ENCODE assay signal across 8 cellular contexts in the genomic region with DNA sequence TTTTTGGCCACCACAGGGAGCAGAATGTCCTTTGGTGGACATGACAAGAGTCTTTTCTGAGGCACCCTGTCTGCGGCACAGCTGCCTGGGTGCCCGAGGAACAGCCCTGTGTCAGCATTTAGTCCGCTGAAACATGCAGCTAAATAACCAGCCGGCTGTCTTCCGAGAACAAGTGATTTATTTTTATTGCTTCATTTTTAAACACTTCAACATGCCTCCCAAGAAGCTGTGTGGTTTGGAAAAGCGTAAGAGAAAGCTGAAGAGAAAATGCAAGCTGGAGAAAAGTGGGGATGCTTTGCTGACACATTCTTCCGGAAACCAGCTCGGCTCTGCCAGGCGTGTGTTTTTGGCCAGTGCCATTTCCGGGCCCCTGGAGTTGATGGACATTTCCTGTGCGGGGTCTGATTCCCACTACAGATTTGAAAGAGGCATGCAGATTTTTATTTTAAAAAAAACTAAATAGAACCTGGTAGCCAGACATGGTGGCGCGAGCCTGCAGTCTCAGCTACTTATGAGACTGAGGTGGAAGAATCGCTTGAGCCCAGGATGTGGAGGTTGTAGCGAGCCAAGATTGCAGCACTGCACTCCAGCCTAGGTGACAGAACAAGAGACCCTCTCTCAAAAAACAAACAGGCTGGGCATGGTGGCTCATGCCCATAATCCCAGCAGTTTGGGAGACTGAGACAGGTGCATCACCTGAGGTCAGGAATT.
DNase-seq lines count a peak whose midpoint lies in the region; ATAC-seq and TF ChIP-seq lines count a peak whose summit lies in the region.

No MANE protein-coding gene starts in this region.

- no peaks in the 10 kb centered on the region for H3K36me3 ChIP-seq in effector memory CD4-positive, alpha-beta T cell (ENCODE audit: control insufficient read depth, insufficient read depth, low read length)
- H3K36me3 ChIP-seq in WERI-Rb-1, result no peaks in the 10 kb centered on the region

- DNase-seq in EH (ENCODE audit: low read depth) (peak; percentile 95), SHP77 (lab: John Stamatoyannopoulos, UW) (peak; percentile 45 to 79), GOT3 (lab: John Stamatoyannopoulos, UW) (no peak), WERI-Rb-1 (no peak)
- DNase-seq in effector memory CD4-positive, alpha-beta T cell, result no peak

- peaks cover 41% of the 10 kb centered on the region for H3K4me1 Mint-ChIP-seq in nephron

- peak overlapping the region; percentile 28 for H3K4me3 ChIP-seq in effector memory CD4-positive, alpha-beta T cell (ENCODE audit: insufficient read depth, low read depth, low read length, poor library complexity, severe bottlenecking)
- no peak overlapping the region for H3K4me3 ChIP-seq in WERI-Rb-1 (ENCODE audit: low read depth, low read length)

- H3K27ac Mint-ChIP-seq in nephron, result peak overlapping the region; percentile 87 to 92 (median 90)

- peaks cover 5% of the 10 kb centered on the region for H3K4me1 ChIP-seq in effector memory CD4-positive, alpha-beta T cell (ENCODE audit: control insufficient read depth, insufficient read depth, low read length, poor library complexity, severe bottlenecking)

- peaks cover 3% of the 10 kb centered on the region for H3K27me3 Mint-ChIP-seq in nephron (ENCODE audit: low read depth)

- no peaks in the 10 kb centered on the region for H3K36me3 Mint-ChIP-seq in nephron (ENCODE audit: low read depth)

- ATAC-seq in HG02973 (IDR thresholded peaks at IDR 0.05; ENCODE audit: unreplicated experiment) (no peak), HG03097 (IDR thresholded peaks at IDR 0.05; ENCODE audit: low FRiP score, unreplicated experiment) (no peak)

- H3K9me3 ChIP-seq in effector memory CD4-positive, alpha-beta T cell (ENCODE audit: control insufficient read depth, low read length), result no peaks in the 10 kb centered on the region
- H3K9me3 ChIP-seq in WERI-Rb-1 (ENCODE audit: severe bottlenecking), result no peaks in the 10 kb centered on the region

- no peaks in the 10 kb centered on the region for H3K27me3 ChIP-seq in effector memory CD4-positive, alpha-beta T cell (replicated peaks; ENCODE audit: control insufficient read depth, insufficient read depth, low read length, poor library complexity, severe bottlenecking)
- no peaks in the 10 kb centered on the region for H3K27me3 ChIP-seq in WERI-Rb-1 (ENCODE audit: insufficient read depth, low read depth, severe bottlenecking)

- no peak overlapping the region for H3K27ac ChIP-seq in effector memory CD4-positive, alpha-beta T cell (ENCODE audit: insufficient read depth, low read length, poor library complexity, severe bottlenecking)
- H3K27ac ChIP-seq in WERI-Rb-1, result no peak overlapping the region

- H3K9me3 Mint-ChIP-seq in nephron, result peaks cover 3% of the 10 kb centered on the region

- TF ChIP-seq CTCF in nephron (IDR thresholded peaks at IDR 0.05; ENCODE audit: unreplicated experiment in 3 of 3), result no peak
- no peak for TF ChIP-seq CTCF in WERI-Rb-1 (IDR thresholded peaks at IDR 0.05; ENCODE audit: low read depth, low read length)

- H3K4me3 Mint-ChIP-seq in nephron, result peak overlapping the region; percentile 9 to 29 (median 26)

Comparison
In these comparisons a context has a peak if more than half of its experiments do, and no peak if none do; other contexts are left out.
1. DNase-seq: peak in EH (single experiment) and SHP77 (2 of 2); none in effector memory CD4-positive, alpha-beta T cell (0 of 3), GOT3 (single experiment) and WERI-Rb-1 (single experiment).